In the genomic region with DNA sequence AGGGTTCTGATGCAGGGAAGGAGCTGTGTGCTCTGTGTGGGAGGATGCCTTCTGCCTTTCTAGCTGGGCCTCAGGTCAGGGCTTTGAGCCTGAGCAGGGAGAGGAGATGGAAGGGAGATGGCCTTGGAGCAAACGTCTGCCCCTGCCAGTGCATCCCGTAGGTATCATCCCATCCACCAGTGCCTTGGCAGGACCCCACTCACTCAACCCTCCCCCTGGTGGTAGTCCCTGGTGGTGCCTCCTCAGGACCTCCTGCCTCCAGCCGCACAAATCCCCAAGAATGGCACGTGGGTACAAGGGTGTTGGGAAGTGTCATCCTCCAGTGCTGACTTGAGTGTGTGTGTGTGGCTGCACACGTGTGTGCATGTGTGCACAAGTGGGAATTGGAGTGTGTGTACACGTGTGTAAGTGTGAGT, we compare ENCODE assay signal across 12 cellular contexts. TPM values are rescaled to one million over a fixed set of nuclear protein-coding genes. Genes with fewer than 3 reads are reported as not detected.
DNase-seq lines count a peak whose midpoint lies in the region; ATAC-seq and TF ChIP-seq lines count a peak whose summit lies in the region.
"Had no signal": no experiment of that assay in that cellular context is flagged by ENCODE, and none has a peak within 500 bp of the region (broad histone marks: within the 10 kb centered on the region; RNA-seq: fewer than 3 reads in every experiment).

No MANE protein-coding gene starts in this region.

- no peaks in the 10 kb centered on the region for H3K36me3 ChIP-seq in ACC112 (ENCODE audit: insufficient read depth, low read length)
- H3K36me3 ChIP-seq: thoracic aorta had no signal

- H3K9me3 Mint-ChIP-seq in T-cell (no peaks in the 10 kb centered on the region), glutamatergic neuron (ENCODE audit: unreplicated experiment) (no peaks in the 10 kb centered on the region)
- H3K9me3 Mint-ChIP-seq: activated T-cell treated with anti-CD3 and anti-CD28 coated beads, Interleukin-2, amount 50 U/mL, for 72 hours had no signal

- H3K27me3 ChIP-seq in ACC112 (ENCODE audit: insufficient read depth, low read length), result no peaks in the 10 kb centered on the region

- CTCF ChIA-PET in T-cell (lab: Charles Lee), result no interaction called here

- H3K79me2 ChIP-seq in ACC112 (ENCODE audit: control insufficient read depth, insufficient read depth, low read length, unreplicated experiment), result no peaks in the 10 kb centered on the region

- DNase-seq in GM12865 (ENCODE audit: low read depth) (no peak), T-cell (peak in 1 of 34 experiments; percentile 19), glutamatergic neuron (no peak), retina (no peak), H4 (ENCODE audit: low spot score) (no peak)
- DNase-seq: activated T-cell treated with anti-CD3 and anti-CD28 coated beads, Interleukin-2, amount 50 U/mL, for 72 hours; mesenchymal stem cell had no signal

- H3K4me1 Mint-ChIP-seq in T-cell (peaks cover 59 to 70% (median 66%) of the 10 kb centered on the region in 3 donors), glutamatergic neuron (ENCODE audit: low read depth, unreplicated experiment) (peaks cover 2% of the 10 kb centered on the region)

- TF ChIP-seq CTCF in GM12865 (IDR thresholded peaks at IDR 0.05; ENCODE audit: insufficient read depth, low read depth, low read length, missing control alignments) (peak; percentile 48), glutamatergic neuron (IDR thresholded peaks at IDR 0.05; ENCODE audit: partially characterized antibody, unreplicated experiment) (peak; percentile 53)

- H3K36me3 Mint-ChIP-seq in T-cell (peaks cover 6% of the 10 kb centered on the region), glutamatergic neuron (ENCODE audit: unreplicated experiment) (no peaks in the 10 kb centered on the region)

- no peak overlapping the region for H2AFZ ChIP-seq in ACC112 (ENCODE audit: low read length, unreplicated experiment)

- H3K4me3 Mint-ChIP-seq in T-cell (no peak overlapping the region), glutamatergic neuron (ENCODE audit: unreplicated experiment) (no peak overlapping the region)
- H3K4me3 Mint-ChIP-seq: activated T-cell treated with anti-CD3 and anti-CD28 coated beads, Interleukin-2, amount 50 U/mL, for 72 hours had no signal

- peak overlapping the region; percentile 46; the same call in 1 of the 2 replicates for H3K27ac ChIP-seq in ACC112 (ENCODE audit: low read depth, low read length)
- H3K27ac ChIP-seq: thoracic aorta had no signal

- POLR2A ChIA-PET in T-cell (lab: Charles Lee), result no interaction called here

- H3K4me1 ChIP-seq in ACC112 (ENCODE audit: control insufficient read depth, insufficient read depth, low read length, unreplicated experiment), result peaks cover 22% of the 10 kb centered on the region

- no peaks in the 10 kb centered on the region for H3K27me3 Mint-ChIP-seq in T-cell
- peaks cover 7% of the 10 kb centered on the region for H3K27me3 Mint-ChIP-seq in glutamatergic neuron (ENCODE audit: unreplicated experiment)

- ATAC-seq in T-cell (replicated peaks in 1 of 4), result peak in 1 of 4 experiments; percentile 31
- ATAC-seq in activated CD4-positive, CD25-positive, alpha-beta regulatory T cell treated with anti-CD3 and anti-CD28 coated beads, Interleukin-2, amount 50 U/mL, for 24 hours, result no peak
- no peak for ATAC-seq in GM18909 (IDR thresholded peaks at IDR 0.05; ENCODE audit: poor library complexity, unreplicated experiment)

- no peak overlapping the region for H3K4me3 ChIP-seq in ACC112 (ENCODE audit: low read depth, low read length)
- H3K4me3 ChIP-seq in GM12865 (ENCODE audit: low read depth, low read length), result no peak overlapping the region
- H3K4me3 ChIP-seq: thoracic aorta had no signal

- H3K27ac Mint-ChIP-seq in T-cell (peak overlapping the region; percentile 34 to 49), glutamatergic neuron (ENCODE audit: unreplicated experiment) (no peak overlapping the region)
- H3K27ac Mint-ChIP-seq: activated T-cell treated with anti-CD3 and anti-CD28 coated beads, Interleukin-2, amount 50 U/mL, for 72 hours had no signal

RNA-seq across cellular contexts. Expression of a gene that starts 23.1 kb away (rescaled TPM):
- total RNA-seq in T-cell (10 to 100 TPM; 15.7 to 21.7 (median 16.1) TPM), glutamatergic neuron (ENCODE audit: unreplicated experiment) (3.6 TPM)
- total RNA-seq in H4 (2014; rRNA removed; shearing (Covaris generic)), result 12.2 and 14.5 TPM in 2 replicates

RNA-seq across cellular contexts. Expression of a gene that starts 53.9 kb away (rescaled TPM):
- total RNA-seq in T-cell (not detected), glutamatergic neuron (ENCODE audit: unreplicated experiment) (not detected)
- not detected in 2 replicates for total RNA-seq in H4 (2014; rRNA removed; shearing (Covaris generic))
- total RNA-seq: activated T-cell treated with anti-CD3 and anti-CD28 coated beads, Interleukin-2, amount 50 U/mL, for 72 hours; Daoy; thoracic aorta had no signal
